ENCODE assay signal across 23 cellular contexts in genomic region chr4:107742791-107743190, GRCh38.
"Had no signal": no experiment of that assay in that cellular context is flagged by ENCODE, and none has a peak within 500 bp of the region (broad histone marks: within the 10 kb centered on the region; RNA-seq: fewer than 3 reads in every experiment).

No MANE protein-coding gene starts in this region.

- H3K27me3 ChIP-seq: colonic mucosa, esophagus muscularis mucosa, esophagus squamous epithelium, gastrocnemius medialis, gastroesophageal sphincter, hepatocyte had no signal

- H3K79me2 ChIP-seq: hepatocyte had no signal

- DNase-seq: colonic mucosa; cortex of kidney; dermis blood vessel endothelial cell; dorsolateral prefrontal cortex; effector CD4-positive, alpha-beta T cell; effector CD8-positive, alpha-beta T cell; effector memory CD4-positive, alpha-beta T cell; effector memory CD8-positive, alpha-beta T cell; endodermal cell; esophagus squamous epithelium; foreskin fibroblast; foreskin keratinocyte; foreskin melanocyte; gastrocnemius medialis; glutamatergic neuron; head of caudate nucleus; heart left ventricle; heart right ventricle had no signal

- H3K4me1 ChIP-seq: colonic mucosa, foreskin keratinocyte had no signal

- H3K27ac ChIP-seq: colonic mucosa, coronary artery, dorsolateral prefrontal cortex, esophagus muscularis mucosa, esophagus squamous epithelium, foreskin keratinocyte, gastroesophageal sphincter, heart left ventricle, heart right ventricle, hepatocyte had no signal

- H3K36me3 ChIP-seq: colonic mucosa, esophagus muscularis mucosa, esophagus squamous epithelium, gastrocnemius medialis, gastroesophageal sphincter, heart left ventricle, heart right ventricle had no signal

- H3K9me3 ChIP-seq: colonic mucosa, esophagus muscularis mucosa, esophagus squamous epithelium, gastrocnemius medialis, gastroesophageal sphincter had no signal

- H2AFZ ChIP-seq: hepatocyte had no signal

- H3K4me2 ChIP-seq: hepatocyte had no signal

- ATAC-seq: effector memory CD8-positive, alpha-beta T cell; esophagus mucosa; foreskin keratinocyte; gastroesophageal sphincter; heart left ventricle; heart right ventricle had no signal

- H3K4me3 ChIP-seq: colonic mucosa, coronary artery, dorsolateral prefrontal cortex, esophagus muscularis mucosa, esophagus squamous epithelium, gastrocnemius medialis, gastroesophageal sphincter, heart left ventricle, heart right ventricle, hepatocyte had no signal
